Comparison of ENCODE assay signal across 19 cellular contexts in the genomic region with DNA sequence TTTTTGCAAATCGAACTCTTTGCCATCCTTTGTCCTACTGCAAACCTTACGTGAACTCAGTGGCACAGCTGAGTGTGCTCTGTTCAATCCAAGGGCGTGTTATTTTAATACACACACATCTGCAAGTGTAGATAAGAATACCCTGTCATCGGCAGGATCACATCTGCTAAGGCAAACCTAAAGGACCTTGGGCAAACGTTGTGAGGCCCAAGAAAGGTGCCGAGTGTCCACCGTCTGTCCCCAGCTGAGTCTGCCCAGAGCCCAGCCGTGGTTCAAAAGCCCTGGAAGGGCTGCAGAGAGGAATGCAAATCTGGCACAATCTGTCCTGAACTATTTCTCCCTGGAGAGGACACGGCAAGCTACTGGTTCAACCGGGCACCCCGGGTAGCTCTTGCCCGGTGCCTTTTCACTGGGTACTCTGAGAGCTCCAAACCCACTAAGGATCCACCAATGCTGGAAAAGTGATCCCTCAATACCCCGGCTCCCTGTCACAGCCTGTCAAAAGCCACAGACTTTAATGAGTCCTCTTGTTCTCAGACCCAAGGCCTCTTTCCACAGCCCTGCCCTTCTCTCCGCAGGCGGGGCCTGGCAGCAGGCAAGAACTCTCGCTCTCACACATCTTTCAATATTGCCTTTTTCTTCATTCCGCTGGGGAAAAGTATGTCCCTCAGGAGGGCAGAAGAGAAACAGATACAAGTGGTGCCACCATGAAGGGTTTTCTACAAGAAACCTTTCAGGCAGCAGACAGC. TPM values are rescaled to one million over a fixed set of nuclear protein-coding genes. Genes with fewer than 3 reads are reported as not detected.
DNase-seq lines count a peak whose midpoint lies in the region; ATAC-seq, FAIRE-seq and TF ChIP-seq lines count a peak whose summit lies in the region.
"Had no signal": no experiment of that assay in that cellular context is flagged by ENCODE, and none has a peak within 500 bp of the region (broad histone marks: within the 10 kb centered on the region; RNA-seq: fewer than 3 reads in every experiment).

No MANE protein-coding gene starts in this region.

- H3K27ac Mint-ChIP-seq in Caco-2 (ENCODE audit: unreplicated experiment) (peak overlapping the region; percentile 25), WTC11 (peak overlapping the region; percentile 83)
- H3K27ac Mint-ChIP-seq: activated T-helper 2 cell treated with anti-CD3 and anti-CD28 coated beads, Interferon-gamma antibody, Interleukin-2, Interleukin-4, amounts not matched to agents 10 μg/mL and 5 μg/mL and 100 μg/mL, durations not matched to agents 14 hours and 24 hours and 36 hours; nephron; T-cell had no signal

- H3K36me3 ChIP-seq in Caco-2 (ENCODE audit: control insufficient read depth, insufficient read depth, low read length): no peaks in the 10 kb centered on the region
- H3K36me3 ChIP-seq in pancreas: no peaks in the 10 kb centered on the region
- no peaks in the 10 kb centered on the region for H3K36me3 ChIP-seq in hepatocyte (replicated peaks; ENCODE audit: insufficient read depth, low read depth)
- H3K36me3 ChIP-seq: gastrocnemius medialis had no signal

- no peak overlapping the region for H3K4me3 Mint-ChIP-seq in Caco-2 (ENCODE audit: unreplicated experiment)
- H3K4me3 Mint-ChIP-seq in WTC11: no peak overlapping the region
- H3K4me3 Mint-ChIP-seq: nephron; stimulated activated naive CD8-positive, alpha-beta T cell treated with anti-CD3 and anti-CD28 coated beads, Interleukin-15, amount 100 ng/mL, for 72 hours; T-cell had no signal

- POLR2A ChIA-PET in Caco-2 (lab: Charles Lee) (no interaction called here), WTC11 (lab: Charles Lee) (interaction anchor here (2.5 kb wide), 1 partner anchor 11 kb away, joined by 9 read pairs; no protein-coding TSS in a partner anchor)

- H3K27me3 Mint-ChIP-seq in Caco-2 (ENCODE audit: insufficient read depth, unreplicated experiment) (no peaks in the 10 kb centered on the region), WTC11 (ENCODE audit: low read depth) (no peaks in the 10 kb centered on the region)
- H3K27me3 Mint-ChIP-seq: stimulated activated naive CD8-positive, alpha-beta T cell treated with anti-CD3 and anti-CD28 coated beads, Interleukin-15, amount 100 ng/mL, for 72 hours; T-cell had no signal

- no peaks in the 10 kb centered on the region for H3K9me3 Mint-ChIP-seq in Caco-2 (ENCODE audit: unreplicated experiment)
- peaks cover 8% of the 10 kb centered on the region; the same call in 1 of the 2 replicates for H3K9me3 Mint-ChIP-seq in WTC11
- H3K9me3 Mint-ChIP-seq: activated T-helper 2 cell treated with anti-CD3 and anti-CD28 coated beads, Interferon-gamma antibody, Interleukin-2, Interleukin-4, amounts not matched to agents 10 μg/mL and 5 μg/mL and 100 μg/mL, durations not matched to agents 14 hours and 24 hours and 36 hours; nephron; stimulated activated naive CD8-positive, alpha-beta T cell treated with anti-CD3 and anti-CD28 coated beads, Interleukin-15, amount 100 ng/mL, for 72 hours; T-cell had no signal

- no peaks in the 10 kb centered on the region for H3K27me3 ChIP-seq in Caco-2 (replicated peaks; ENCODE audit: control insufficient read depth, insufficient read depth, low read length)
- no peaks in the 10 kb centered on the region for H3K27me3 ChIP-seq in pancreas
- no peaks in the 10 kb centered on the region for H3K27me3 ChIP-seq in hepatocyte
- H3K27me3 ChIP-seq: gastrocnemius medialis had no signal

- intact Hi-C loops in Caco-2 (cut with micrococcal nuclease; ENCODE audit: unreplicated experiment) (no loop called here), pancreas (cut with DNase I) (no loop called here)

- H3K9me3 ChIP-seq in Caco-2: no peaks in the 10 kb centered on the region
- H3K9me3 ChIP-seq in pancreas: no peaks in the 10 kb centered on the region
- no peaks in the 10 kb centered on the region for H3K9me3 ChIP-seq in hepatocyte (ENCODE audit: low read depth)
- H3K9me3 ChIP-seq: gastrocnemius medialis had no signal

- DNase-seq in Caco-2 (no peak), WTC11 (ENCODE audit: low spot score) (no peak), globus pallidus (ENCODE audit: low spot score) (peak; percentile 8), pancreas (no peak), HT-29 (ENCODE audit: low spot score) (no peak), hepatocyte (ENCODE audit: low spot score) (no peak), NCI-H748 (lab: John Stamatoyannopoulos, UW; ENCODE audit: unreplicated experiment) (no peak)
- no peak for DNase-seq in activated CD8-positive, alpha-beta memory T cell treated with anti-CD3 and anti-CD28 coated beads for 24 hours
- DNase-seq: amniotic stem cell; gastrocnemius medialis; MM.1S; stimulated activated naive CD8-positive, alpha-beta T cell treated with anti-CD3 and anti-CD28 coated beads, Interleukin-15, amount 100 ng/mL, for 72 hours; T-cell had no signal

- FAIRE-seq in pancreas (lab: Jason Lieb, UNC): no peak
- FAIRE-seq: G401.6, GM12878 had no signal

- WGBS in pancreas, 2 donors: 35 to 37% methylated on average over 17 of the region's 17 CpGs
- WGBS in hepatocyte (ENCODE audit: low lambda C conversion rate, missing lambda C conversion rate): 84% methylated on average over 17 of the region's 17 CpGs

- peaks cover 34% of the 10 kb centered on the region for H4K20me1 ChIP-seq in hepatocyte (ENCODE audit: insufficient read depth, poor library complexity, severe bottlenecking)

- H3K79me2 ChIP-seq in hepatocyte: peaks cover 79% of the 10 kb centered on the region

- H3K27ac ChIP-seq in pancreas: peak overlapping the region in 2 of 4 donors; percentile 28 to 51
- no peak overlapping the region for H3K27ac ChIP-seq in hepatocyte
- H3K27ac ChIP-seq: gastrocnemius medialis had no signal

- no peaks in the 10 kb centered on the region for H3K4me1 ChIP-seq in Caco-2
- H3K4me1 ChIP-seq in pancreas: peaks cover 24 to 37% (median 29%) of the 10 kb centered on the region in 3 donors
- no peaks in the 10 kb centered on the region for H3K4me1 ChIP-seq in hepatocyte (ENCODE audit: insufficient read depth)

- CTCF ChIA-PET in Caco-2 (lab: Charles Lee): interaction anchor here (0.5 kb wide), 1 partner anchor 1355 kb away, joined by 3 read pairs; no protein-coding TSS in a partner anchor
- CTCF ChIA-PET in WTC11 (lab: Charles Lee): interaction anchor here (0.9 to 1.3 kb wide), 3 partner anchors 9 to 124 kb away, joined by 3 read pairs; no protein-coding TSS in a partner anchor

- H3K4me2 ChIP-seq in hepatocyte: no peak overlapping the region

- no peak overlapping the region for H3K4me3 ChIP-seq in Caco-2 (ENCODE audit: low read depth, low read length)
- no peak overlapping the region for H3K4me3 ChIP-seq in pancreas
- H3K4me3 ChIP-seq in hepatocyte: no peak overlapping the region
- H3K4me3 ChIP-seq: gastrocnemius medialis, GM12878, lung had no signal

- H2AFZ ChIP-seq in hepatocyte: no peak overlapping the region

- no peaks in the 10 kb centered on the region for H3K9me2 ChIP-seq in hepatocyte (replicated peaks; ENCODE audit: insufficient read depth)

- no peak for ATAC-seq in WTC11
- ATAC-seq in pancreas: peak; percentile 23 to 45 (median 30)
- ATAC-seq: activated CD4-positive, CD25-positive, alpha-beta regulatory T cell treated with anti-CD3 and anti-CD28 coated beads, Interleukin-2, amount 50 U/mL, for 24 hours; gastrocnemius medialis; GM12878; stimulated activated naive CD8-positive, alpha-beta T cell treated with anti-CD3 and anti-CD28 coated beads, Interleukin-15, amount 100 ng/mL, for 72 hours; T-cell had no signal

- BruUV-seq in Caco-2 (replicated peaks; lab: Mats Ljungman, UMichigan): no TSS peak

- peaks cover 80% of the 10 kb centered on the region for H3K36me3 Mint-ChIP-seq in Caco-2 (ENCODE audit: insufficient read depth, unreplicated experiment)
- H3K36me3 Mint-ChIP-seq in WTC11: peaks cover 6% of the 10 kb centered on the region

- TF ChIP-seq CTCF in Caco-2 (IDR thresholded peaks at IDR 0.05; ENCODE audit: insufficient read depth in 1 of 2, low read depth in 1 of 2, low read length in 1 of 2, severe bottlenecking in 1 of 2, unreplicated experiment in 1 of 2) (no peak), WTC11 (IDR thresholded peaks at IDR 0.05) (no peak), pancreas (IDR thresholded peaks at IDR 0.05) (no peak), hepatocyte (IDR thresholded peaks at IDR 0.05; ENCODE audit: poor library complexity) (no peak)

- H3K4me1 Mint-ChIP-seq in Caco-2 (ENCODE audit: low read depth, unreplicated experiment) (no peaks in the 10 kb centered on the region), WTC11 (peaks cover 52% of the 10 kb centered on the region)

TF ChIP-seq in WTC11, 78 proteins besides CTCF, POLR2A, EP300 and RAD21 (continues in another document):
- TF ChIP-seq ZNF416 (CRISPR knock-in tag; IDR thresholded peaks at IDR 0.05) (no peak), AFF4 (CRISPR knock-in tag; IDR thresholded peaks at IDR 0.05; ENCODE audit: borderline replicate concordance) (no peak), FOXK1 (CRISPR knock-in tag; IDR thresholded peaks at IDR 0.05) (no peak)

RNA-seq across cellular contexts. Expression of gene SLC7A1, which starts 17.0 kb away (rescaled TPM):
- total RNA-seq in Caco-2 (2022) (164 and 180 TPM in 2 replicates), WTC11 (2021) (67.0 to 84.5 TPM (median 68.9 TPM) in 3 replicates), pancreas (100 to 1,000 TPM in 1 of 6 donors, 10 to 100 TPM in 5; 28.9 to 143 (median 35.0) TPM), hepatocyte (10.8 and 16.2 TPM in 2 replicates)
- polyA plus RNA-seq in pancreas (10 to 100 TPM in 1 of 2 donors, 1 to 10 TPM in 1; 5.2 to 10.4 TPM), hepatocyte (9.8 and 10.1 TPM in 2 replicates)
- total RNA-seq in HT-29 (2014; rRNA removed; shearing (Covaris generic)): 77.5 and 89.9 TPM in 2 replicates
